ENCODE assay signal across 10 cellular contexts in the genomic region with DNA sequence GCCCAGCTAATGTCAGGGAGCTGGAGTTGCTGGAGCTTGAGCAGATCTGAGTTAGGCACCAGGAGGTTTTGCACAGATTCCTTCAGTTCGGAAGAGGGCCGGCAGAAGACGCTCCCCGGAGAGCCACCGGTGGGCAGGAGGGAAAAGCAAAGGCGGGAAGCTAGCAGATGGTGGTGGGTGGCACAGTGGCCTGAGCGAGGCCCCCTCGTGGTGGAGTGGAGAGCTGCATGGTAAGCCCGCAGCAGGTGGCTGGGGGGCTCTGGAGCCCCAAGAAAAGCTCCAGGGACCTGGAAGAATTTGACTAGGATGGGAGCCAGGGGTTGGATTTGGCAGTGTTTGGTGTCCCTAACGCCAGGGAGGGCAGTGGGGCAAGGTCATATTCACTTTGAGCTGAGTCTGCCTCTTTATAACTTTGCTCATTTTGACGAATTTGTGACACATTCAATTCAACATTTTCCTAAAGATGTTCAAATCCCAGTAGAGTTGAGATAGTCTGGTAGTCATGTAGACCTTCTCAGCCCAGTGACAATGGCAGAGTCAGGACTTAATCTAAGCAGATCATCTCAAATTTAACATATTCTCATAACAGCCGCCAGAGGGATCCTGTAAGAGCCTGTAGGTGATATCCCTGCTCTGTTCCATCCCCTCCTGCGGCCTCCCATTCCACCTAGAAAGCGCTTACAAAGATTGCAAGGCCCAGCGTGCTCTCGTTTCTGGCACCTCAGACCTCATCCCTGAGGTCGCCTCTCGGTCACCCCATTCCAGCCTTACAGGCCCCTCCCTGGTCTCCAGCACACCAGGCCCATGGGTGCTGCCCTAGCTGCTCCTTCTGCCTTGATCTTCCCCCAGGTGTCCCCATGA. TPM values are rescaled to one million over a fixed set of nuclear protein-coding genes. Genes with fewer than 3 reads are reported as not detected.
A peak's percentile ranks its signal among the peaks of the same experiment; 100 is the strongest.
DNase-seq lines count a peak whose midpoint lies in the region; ATAC-seq and TF ChIP-seq lines count a peak whose summit lies in the region.
"Had no signal": no experiment of that assay in that cellular context is flagged by ENCODE, and none has a peak within 500 bp of the region (broad histone marks: within the 10 kb centered on the region; RNA-seq: fewer than 3 reads in every experiment).

No MANE protein-coding gene starts in this region.

- H3K9me3 ChIP-seq in breast epithelium = no peaks in the 10 kb centered on the region
- no peaks in the 10 kb centered on the region for H3K9me3 ChIP-seq in upper lobe of left lung

- BruUV-seq in MCF 10A (replicated peaks; lab: Mats Ljungman, UMichigan) = no TSS peak

- CTCF ChIA-PET in MCF 10A (lab: Yijun Ruan, JAX) = interaction anchor here (0.6 to 1.7 kb wide), 5 partner anchors 14 to 194 kb away, joined by 3 to 6 read pairs (median 4); no protein-coding TSS in a partner anchor

- TF ChIP-seq EP300 in upper lobe of left lung (IDR thresholded peaks at IDR 0.05) = no peak

- no peaks in the 10 kb centered on the region for H3K36me3 Mint-ChIP-seq in MCF 10A (ENCODE audit: insufficient read depth, unreplicated experiment)
- H3K36me3 Mint-ChIP-seq in activated T-cell treated with anti-CD3 and anti-CD28 coated beads, Interleukin-2, amount 50 U/mL, for 24 hours (ENCODE audit: low read depth) = peaks cover 4% of the 10 kb centered on the region

- peaks cover 11% of the 10 kb centered on the region for H3K9me3 Mint-ChIP-seq in MCF 10A (ENCODE audit: unreplicated experiment)
- peaks cover 13% of the 10 kb centered on the region for H3K9me3 Mint-ChIP-seq in activated T-cell treated with anti-CD3 and anti-CD28 coated beads, Interleukin-2, amount 50 U/mL, for 24 hours

- WGBS in upper lobe of left lung, 2 donors = 40 to 53% methylated on average over 18 of the region's 18 CpGs

- H3K36me3 ChIP-seq in breast epithelium (no peaks in the 10 kb centered on the region), kidney epithelial cell (ENCODE audit: control insufficient read depth, insufficient read depth, low read length) (no peaks in the 10 kb centered on the region), upper lobe of left lung (no peaks in the 10 kb centered on the region)

- H3K4me3 ChIP-seq in breast epithelium = no peak overlapping the region
- H3K4me3 ChIP-seq in kidney epithelial cell (ENCODE audit: low read depth, low read length) = no peak overlapping the region
- H3K4me3 ChIP-seq in upper lobe of left lung = no peak overlapping the region

- intact Hi-C loops in breast epithelium (cut with DNase I; ENCODE audit: low total_unique reads) = loop anchor here (5.0 kb wide), 1 partner anchor 43 kb away; no protein-coding TSS in a partner anchor
- intact Hi-C loops in MCF 10A (cut with micrococcal nuclease) = no loop called here

- TF ChIP-seq POLR2A in breast epithelium (IDR thresholded peaks at IDR 0.05) (no peak), upper lobe of left lung (IDR thresholded peaks at IDR 0.05) (no peak)

- ATAC-seq in upper lobe of left lung (ENCODE audit: low FRiP score in 2 of 2) (peak; percentile 11 to 66), HG03175 (IDR thresholded peaks at IDR 0.05; ENCODE audit: unreplicated experiment) (no peak), GM19455 (IDR thresholded peaks at IDR 0.05; ENCODE audit: unreplicated experiment) (no peak)

- peaks cover 5% of the 10 kb centered on the region for H3K4me1 Mint-ChIP-seq in MCF 10A (ENCODE audit: insufficient read depth, unreplicated experiment)
- H3K4me1 Mint-ChIP-seq in activated T-cell treated with anti-CD3 and anti-CD28 coated beads, Interleukin-2, amount 50 U/mL, for 24 hours (ENCODE audit: low read depth) = no peaks in the 10 kb centered on the region

- TF ChIP-seq CTCF in breast epithelium (IDR thresholded peaks at IDR 0.05) (peak in 2 of 3 donors; percentile 12 to 51), MCF 10A (IDR thresholded peaks at IDR 0.05; ENCODE audit: unreplicated experiment) (no peak), kidney epithelial cell (IDR thresholded peaks at IDR 0.05; ENCODE audit: insufficient read depth, low read length, poor library complexity, severe bottlenecking) (peak; percentile 33), upper lobe of left lung (IDR thresholded peaks at IDR 0.05) (peak in 5 of 6 experiments; percentile 41 to 64 (median 51))

- H3K4me1 ChIP-seq in breast epithelium (no peaks in the 10 kb centered on the region), upper lobe of left lung (no peaks in the 10 kb centered on the region)

- H3K27me3 ChIP-seq in breast epithelium (no peaks in the 10 kb centered on the region), kidney epithelial cell (ENCODE audit: control insufficient read depth, insufficient read depth, low read length) (no peaks in the 10 kb centered on the region), upper lobe of left lung (no peaks in the 10 kb centered on the region)

- no peak overlapping the region for H3K27ac Mint-ChIP-seq in MCF 10A (ENCODE audit: low read depth, unreplicated experiment)
- H3K27ac Mint-ChIP-seq in activated T-cell treated with anti-CD3 and anti-CD28 coated beads, Interleukin-2, amount 50 U/mL, for 24 hours = no peak overlapping the region

- no peak overlapping the region for H3K4me3 Mint-ChIP-seq in MCF 10A (ENCODE audit: unreplicated experiment)
- no peak overlapping the region for H3K4me3 Mint-ChIP-seq in activated T-cell treated with anti-CD3 and anti-CD28 coated beads, Interleukin-2, amount 50 U/mL, for 24 hours

- H3K27ac ChIP-seq in breast epithelium (no peak overlapping the region), upper lobe of left lung (no peak overlapping the region)

- POLR2A ChIA-PET in MCF 10A (lab: Yijun Ruan, JAX) = interaction anchor here (0.7 kb wide), 1 partner anchor 132 kb away, joined by 3 read pairs; no protein-coding TSS in a partner anchor

- no peak for DNase-seq in breast epithelium (ENCODE audit: low spot score in 2 of 2)
- DNase-seq in MCF 10A (ENCODE audit: unreplicated experiment) = no peak
- DNase-seq in activated T-cell treated with anti-CD3 and anti-CD28 coated beads, Interleukin-2, amount 50 U/mL, for 24 hours = peak; percentile 38
- no peak for DNase-seq in kidney epithelial cell (ENCODE audit: low read depth)
- peak in 1 of 2 donors; percentile 27 for DNase-seq in upper lobe of left lung
- DNase-seq in GM19238 (ENCODE audit: insufficient read length, low spot score) = no peak
- DNase-seq: NCI-H446 treated with DMSO at 0.1 percent for 48 hours had no signal

- peaks cover 20% of the 10 kb centered on the region for H3K27me3 Mint-ChIP-seq in MCF 10A (ENCODE audit: insufficient read depth, unreplicated experiment)
- H3K27me3 Mint-ChIP-seq in activated T-cell treated with anti-CD3 and anti-CD28 coated beads, Interleukin-2, amount 50 U/mL, for 24 hours = peaks cover 25% of the 10 kb centered on the region

RNA-seq across cellular contexts. Expression of gene TRIM29, which starts 57.9 kb away (rescaled TPM):
- total RNA-seq in breast epithelium (10 to 100 TPM; 10.6 to 58.7 (median 45.9) TPM), MCF 10A (2022) (60.9 and 93.4 TPM in 2 replicates), kidney epithelial cell (0.29 and 0.41 TPM in 2 replicates), upper lobe of left lung (10 to 100 TPM in 2 of 6 donors, 1 to 10 TPM in 4; 2.3 to 36.7 (median 8.4) TPM)
- total RNA-seq: dermis microvascular lymphatic vessel endothelial cell had no signal

Comparison
In these comparisons a context has a peak if more than half of its experiments do, and no peak if none do; other contexts are left out.
1. ATAC-seq: peak in upper lobe of left lung (2 of 2); none in HG03175 (single experiment) and GM19455 (single experiment).